Comparison of ENCODE assay signal across 17 cellular contexts in genomic region chr11:68308068-68308467, GRCh38. TPM values are rescaled to one million over a fixed set of nuclear protein-coding genes. Genes with fewer than 3 reads are reported as not detected.
DNase-seq lines count a peak whose midpoint lies in the region; ATAC-seq lines count a peak whose summit lies in the region.
"Had no signal": no experiment of that assay in that cellular context is flagged by ENCODE, and none has a peak within 500 bp of the region (broad histone marks: within the 10 kb centered on the region; RNA-seq: fewer than 3 reads in every experiment).

No MANE protein-coding gene starts in this region.

- ATAC-seq in left cardiac atrium (peak; percentile 25 to 41), GM18519 (IDR thresholded peaks at IDR 0.05; ENCODE audit: low FRiP score, unreplicated experiment) (no peak), HG02973 (IDR thresholded peaks at IDR 0.05; ENCODE audit: unreplicated experiment) (no peak)
- ATAC-seq: GM12878 had no signal

- no peak overlapping the region for H2BK12ac ChIP-seq in neuronal stem cell (ENCODE audit: low read length)

- peak overlapping the region; percentile 19; the same call in 1 of the 2 replicates for H3K4me3 ChIP-seq in BLaER1
- peak overlapping the region in 1 of 2 donors; percentile 2 for H3K4me3 ChIP-seq in neuronal stem cell (ENCODE audit: low read length in 2 of 2)
- H3K4me3 ChIP-seq: GM12878, SJSA1 had no signal

- no peak overlapping the region for H4K91ac ChIP-seq in neuronal stem cell (ENCODE audit: low read depth, low read length, poor library complexity)

- H3K9me3 ChIP-seq in BLaER1 = peaks cover 16% of the 10 kb centered on the region
- H3K9me3 ChIP-seq in neuronal stem cell (replicated peaks in 1 of 2; ENCODE audit: control insufficient read depth in 2 of 2, insufficient read depth in 1 of 2, low read depth in 1 of 2, low read length in 2 of 2) = peaks cover 4 to 12% of the 10 kb centered on the region in 2 donors

- peaks cover 8% of the 10 kb centered on the region; the same call in 1 of the 2 replicates for H3K36me3 ChIP-seq in BLaER1
- no peaks in the 10 kb centered on the region for H3K36me3 ChIP-seq in neuronal stem cell (replicated peaks in 1 of 2; ENCODE audit: control insufficient read depth in 2 of 2, insufficient read depth in 2 of 2, low read length in 2 of 2)

- H2BK15ac ChIP-seq in neuronal stem cell (ENCODE audit: low read length) = no peak overlapping the region

- H2AFZ ChIP-seq in neuronal stem cell (ENCODE audit: low read length) = peak overlapping the region; percentile 49

- no CpG with 5 or more reads among the region's 11 CpGs for WGBS in neuronal stem cell (ENCODE audit: extremely low coverage in 2 of 2, insufficient read length in 2 of 2, insufficient replicate concordance in 1 of 2), 2 donors

- no peaks in the 10 kb centered on the region for H3K79me1 ChIP-seq in neuronal stem cell (ENCODE audit: low read depth, low read length)

- H3K4me2 ChIP-seq in BLaER1 = peak overlapping the region; percentile 95
- no peak overlapping the region for H3K4me2 ChIP-seq in neuronal stem cell (ENCODE audit: insufficient read depth, low read length, poor library complexity, severe bottlenecking)

- H3K23ac ChIP-seq in neuronal stem cell (ENCODE audit: low read depth, low read length, poor library complexity) = no peak overlapping the region

- H3K9ac ChIP-seq in BLaER1 (peak overlapping the region; percentile 75), neuronal stem cell (ENCODE audit: low read depth, low read length, poor library complexity) (no peak overlapping the region)

- intact Hi-C loops in left cardiac atrium (cut with DNase I) = no loop called here

- no peaks in the 10 kb centered on the region for H4K20me1 ChIP-seq in BLaER1

- H3K4ac ChIP-seq in neuronal stem cell (ENCODE audit: low read length) = no peak overlapping the region

- H3K27ac ChIP-seq in BLaER1 = peak overlapping the region; percentile 99
- no peak overlapping the region for H3K27ac ChIP-seq in neuronal stem cell (replicated peaks; ENCODE audit: low read length)
- H3K27ac ChIP-seq: SJSA1 had no signal

- H3K14ac ChIP-seq in neuronal stem cell (ENCODE audit: low read length) = no peak overlapping the region

- no peaks in the 10 kb centered on the region for H3K27me3 ChIP-seq in BLaER1
- no peaks in the 10 kb centered on the region for H3K27me3 ChIP-seq in neuronal stem cell (ENCODE audit: control insufficient read depth in 3 of 3, insufficient read depth in 3 of 3, low read depth in 1 of 3, low read length in 3 of 3)
- H3K27me3 ChIP-seq: SJSA1 had no signal

- H2AK5ac ChIP-seq in neuronal stem cell (ENCODE audit: low read depth, low read length) = no peak overlapping the region

- H3K18ac ChIP-seq in neuronal stem cell (ENCODE audit: low read length) = no peak overlapping the region

- DNase-seq in HuH-7.5 (ENCODE audit: low spot score) = peak; percentile 8
- DNase-seq in left cardiac atrium = no peak
- no peak for DNase-seq in neuronal stem cell (ENCODE audit: low spot score)
- DNase-seq in AG20443 (ENCODE audit: low spot score) = no peak
- no peak for DNase-seq in NK-92 (lab: John Stamatoyannopoulos, UW; ENCODE audit: unreplicated experiment)
- DNase-seq: DMS 273 treated with DMSO at 0.1 percent for 48 hours, GDM1, GOT3, NCI-H1105, NCI-H1694, NCI-H69, RPMI8226 had no signal

- no peak overlapping the region for H4K8ac ChIP-seq in neuronal stem cell (ENCODE audit: low read depth, low read length)

- no peak overlapping the region for H2BK120ac ChIP-seq in neuronal stem cell (ENCODE audit: low read depth, low read length)

- no peak overlapping the region for H2BK5ac ChIP-seq in neuronal stem cell (ENCODE audit: low read length)

- H3K4me1 ChIP-seq in BLaER1 (peaks cover 92% of the 10 kb centered on the region), neuronal stem cell (ENCODE audit: control insufficient read depth in 2 of 2, insufficient read depth in 1 of 2, low read depth in 1 of 2, low read length in 2 of 2) (no peaks in the 10 kb centered on the region)

RNA-seq across cellular contexts. Expression of gene LRP5, which starts 4.3 kb away (rescaled TPM):
- 10 to 100 TPM; 53.4 to 60.3 TPM for total RNA-seq in left cardiac atrium
- polyA plus RNA-seq in neuronal stem cell (2013, experiment 1 of 2) = 32.3 TPM
- polyA plus RNA-seq in neuronal stem cell (2013, experiment 2 of 2) = 34.5 TPM

RNA-seq across cellular contexts. Expression of gene C11orf24, which starts 36.3 kb away (rescaled TPM):
- total RNA-seq in left cardiac atrium = 10 to 100 TPM; 28.7 to 42.0 TPM
- 36.4 TPM for polyA plus RNA-seq in neuronal stem cell (2013, experiment 1 of 2)
- 35.7 TPM for polyA plus RNA-seq in neuronal stem cell (2013, experiment 2 of 2)

Comparison
In these comparisons a context has a peak if more than half of its experiments do, and no peak if none do; other contexts are left out.
1. ATAC-seq: peak in left cardiac atrium (2 of 2); none in GM18519 (single experiment) and HG02973 (single experiment).